In the genomic region with DNA sequence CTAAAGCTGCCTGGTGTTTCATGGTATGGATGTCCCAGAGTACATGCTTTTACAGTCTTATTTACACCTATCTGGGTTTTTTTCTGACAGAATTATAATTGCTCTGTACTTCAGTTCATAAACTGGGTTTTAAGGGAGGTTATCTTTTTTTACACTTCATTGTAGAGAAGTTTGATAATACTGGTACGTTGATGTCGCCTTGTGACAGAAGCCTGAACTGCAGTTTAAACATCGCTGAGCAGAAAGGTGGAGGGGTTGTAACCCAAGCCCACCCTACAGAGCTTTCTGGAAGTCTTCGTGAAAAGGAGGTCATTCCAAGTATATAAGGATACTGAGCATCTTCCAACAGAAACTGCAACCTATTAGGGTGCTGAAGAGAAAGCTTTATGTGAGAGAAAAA, we compare ENCODE assay signal across 24 cellular contexts. TPM values are rescaled to one million over a fixed set of nuclear protein-coding genes. Genes with fewer than 3 reads are reported as not detected.
DNase-seq lines count a peak whose midpoint lies in the region; ATAC-seq and TF ChIP-seq lines count a peak whose summit lies in the region.
"Had no signal": no experiment of that assay in that cellular context is flagged by ENCODE, and none has a peak within 500 bp of the region (broad histone marks: within the 10 kb centered on the region; RNA-seq: fewer than 3 reads in every experiment).

No MANE protein-coding gene starts in this region.

- intact Hi-C loops in thyroid gland (cut with DNase I) = no loop called here

- TF ChIP-seq CTCF in AG04450 (IDR thresholded peaks at IDR 0.05; ENCODE audit: low read depth, low read length) (peak; percentile 18; the same call in 1 of the 2 replicates), fibroblast of the aortic adventitia (IDR thresholded peaks at IDR 0.05; ENCODE audit: insufficient read depth, low read length) (peak; percentile 45), thyroid gland (IDR thresholded peaks at IDR 0.05) (no peak)

- no peaks in the 10 kb centered on the region for H3K4me1 ChIP-seq in thyroid gland
- H3K4me1 ChIP-seq: adrenal gland, heart right ventricle, upper lobe of right lung had no signal

- POLR2A ChIA-PET in AG04450 (lab: Yijun Ruan, JAX) = no interaction called here

- no peak for TF ChIP-seq POLR2A in thyroid gland (IDR thresholded peaks at IDR 0.05)

- H3K27me3 ChIP-seq in AG04450 (ENCODE audit: control insufficient read depth, insufficient read depth, low read length) (no peaks in the 10 kb centered on the region), H7 (ENCODE audit: control insufficient read depth, insufficient read depth, low read length) (no peaks in the 10 kb centered on the region), thyroid gland (no peaks in the 10 kb centered on the region)
- H3K27me3 ChIP-seq: adrenal gland, cardiac muscle cell, upper lobe of right lung had no signal

- 33 to 52% methylated on average over 4 of the region's 4 CpGs for WGBS in thyroid gland, 2 donors

- no peak overlapping the region for H3K4me3 ChIP-seq in AG04450 (ENCODE audit: low read depth, low read length)
- H3K4me3 ChIP-seq in H7 (ENCODE audit: insufficient read depth, low read depth, low read length) = no peak overlapping the region
- H3K4me3 ChIP-seq in fibroblast of the aortic adventitia (ENCODE audit: low read depth, low read length) = no peak overlapping the region
- H3K4me3 ChIP-seq in thyroid gland (replicated peaks in 1 of 3) = no peak overlapping the region
- H3K4me3 ChIP-seq: adrenal gland, cardiac muscle cell, heart right ventricle, upper lobe of right lung had no signal

- DNase-seq in AG04450 (ENCODE audit: low read depth, low spot score) (no peak), H7 (peak; percentile 8), RPMI7951 (ENCODE audit: low read depth) (peak; percentile 32), fibroblast of the aortic adventitia (ENCODE audit: low read depth) (no peak), DMS153 (lab: John Stamatoyannopoulos, UW) (no peak), thyroid gland (no peak), glomerular visceral epithelial cell (ENCODE audit: extremely low spot score) (no peak)
- DNase-seq: activated B cell treated with CpG ODN at 0.5 μM for 24 hours; activated CD4-positive, alpha-beta memory T cell treated with anti-CD3 and anti-CD28 coated beads for 36 hours; adrenal gland; CD4-positive, CD25-positive, alpha-beta regulatory T cell; dermis blood vessel endothelial cell; heart right ventricle; MM.1S; NCI-H1436 treated with DMSO at 0.1 percent for 48 hours; NCI-H2171 treated with DMSO at 0.1 percent for 48 hours; NCI-H526; T-helper 9 cell; upper lobe of right lung had no signal

- H3K27ac ChIP-seq in AG04450 (ENCODE audit: low read depth, low read length) = no peak overlapping the region
- no peak overlapping the region for H3K27ac ChIP-seq in thyroid gland
- H3K27ac ChIP-seq: adrenal gland, cardiac muscle cell, heart right ventricle, upper lobe of right lung had no signal

- no peak for ATAC-seq in HG03565 (IDR thresholded peaks at IDR 0.05; ENCODE audit: unreplicated experiment)
- ATAC-seq: heart right ventricle, HepG2, Right ventricle myocardium inferior, upper lobe of right lung had no signal

- no peaks in the 10 kb centered on the region for H3K36me3 ChIP-seq in H7 (replicated peaks; ENCODE audit: control insufficient read depth, insufficient read depth, low read length)
- no peaks in the 10 kb centered on the region for H3K36me3 ChIP-seq in thyroid gland
- H3K36me3 ChIP-seq: adrenal gland, cardiac muscle cell, heart right ventricle, upper lobe of right lung had no signal

- no peaks in the 10 kb centered on the region for H3K9me3 ChIP-seq in AG04450 (ENCODE audit: control insufficient read depth, insufficient read depth, low read length)
- no peaks in the 10 kb centered on the region for H3K9me3 ChIP-seq in thyroid gland
- H3K9me3 ChIP-seq: adrenal gland, upper lobe of right lung had no signal

- CTCF ChIA-PET in AG04450 (lab: Charles Lee) = no interaction called here

RNA-seq across cellular contexts. Expression of gene BEX1, which starts 46.4 kb away (rescaled TPM):
- polyA plus RNA-seq in AG04450 (2011; rRNA removed) = 0.26 and 0.66 TPM in 2 replicates
- not detected in 2 replicates for polyA minus RNA-seq in AG04450 (2011; rRNA and poly(A)+ RNA removed)
- 56.5 and 81.4 TPM in 2 replicates for total RNA-seq in H7 (2014; rRNA removed; shearing (Covaris generic))
- 50.0 and 56.3 TPM in 2 replicates for total RNA-seq in RPMI7951 (2014; rRNA removed; shearing (Covaris generic))
- total RNA-seq in fibroblast of the aortic adventitia (ENCODE audit: low replicate concordance) (0.36 TPM in 1 of 2 replicates, not detected in the other), thyroid gland (10 to 100 TPM; 10.5 to 41.5 (median 25.8) TPM)
- total RNA-seq: dermis blood vessel endothelial cell, subcutaneous adipose tissue had no signal

Comparison
In these comparisons a context has a peak if more than half of its experiments do, and no peak if none do; other contexts are left out.
1. DNase-seq: peak in H7 (single experiment) and RPMI7951 (single experiment); none in AG04450 (single experiment), fibroblast of the aortic adventitia (single experiment), DMS153 (single experiment), thyroid gland (0 of 2) and glomerular visceral epithelial cell (single experiment).
2. CTCF ChIP-seq: peak in AG04450 (single experiment) and fibroblast of the aortic adventitia (single experiment); none in thyroid gland (0 of 6).